1 cellular context compared by ENCODE assay signal in genomic region chr3:96202181-96202580, GRCh38.
TF ChIP-seq lines count a peak whose summit lies in the region.

No MANE protein-coding gene starts in this region.

TF ChIP-seq in GM23338, 12 proteins besides CTCF, POLR2A, EP300 and RAD21 (continued from another document):
- TF ChIP-seq ZNF462 (CRISPR knock-in tag; IDR thresholded peaks at IDR 0.05) (no peak), EZH2 (IDR thresholded peaks at IDR 0.05; ENCODE audit: low read depth, unreplicated experiment) (no peak), ZNF331 (CRISPR knock-in tag; IDR thresholded peaks at IDR 0.05; ENCODE audit: low read depth) (no peak), ZNF114 (CRISPR knock-in tag; IDR thresholded peaks at IDR 0.05) (no peak), REST (IDR thresholded peaks at IDR 0.05; ENCODE audit: unreplicated experiment) (no peak), NANOG (IDR thresholded peaks at IDR 0.05; ENCODE audit: borderline replicate concordance) (no peak)
TF ChIP-seq in GM23338: peak in this region for 0.
